34 cellular contexts compared by ENCODE assay signal in genomic region chr15:69479971-69480370, GRCh38.
"Had no signal": no experiment of that assay in that cellular context is flagged by ENCODE, and none has a peak within 500 bp of the region (broad histone marks: within the 10 kb centered on the region; RNA-seq: fewer than 3 reads in every experiment).

No MANE protein-coding gene starts in this region.

- DNase-seq: activated B cell treated with CpG ODN at 0.5 μM for 24 hours; activated CD4-positive, alpha-beta memory T cell treated with anti-CD3 and anti-CD28 coated beads for 36 hours; activated CD4-positive, alpha-beta T cell treated with anti-CD3 and anti-CD28 coated beads for 4 hours; activated CD4-positive, alpha-beta T cell treated with anti-CD3 and anti-CD28 coated beads, Interleukin-2, amount 10 ng/mL, durations not matched to agents 24 days and 14 days; activated CD4-positive, alpha-beta T cell treated with anti-CD3 and anti-CD28 coated beads, Interleukin-2, amount 50 U/mL, for 1 hour; activated CD4-positive, alpha-beta T cell treated with anti-CD3 and anti-CD28 coated beads, Interleukin-2, amount 50 U/mL, for 4 hours; activated CD8-positive, alpha-beta memory T cell treated with anti-CD3 and anti-CD28 coated beads, Interleukin-2, amount 50 U/mL, for 4 hours; activated CD8-positive, alpha-beta T cell treated with anti-CD3 and anti-CD28 coated beads for 36 hours; activated gamma-delta T cell treated with Interleukin-2 at 50 U/mL for 16 hours; activated naive CD4-positive, alpha-beta T cell; activated naive CD4-positive, alpha-beta T cell treated with anti-CD3 and anti-CD28 coated beads for 36 hours; activated naive CD4-positive, alpha-beta T cell treated with anti-CD3 and anti-CD28 coated beads, Interleukin-2, amount 50 U/mL, for 16 hours; activated naive CD8-positive, alpha-beta T cell treated with anti-CD3 and anti-CD28 coated beads for 36 hours; activated T-cell treated with anti-CD3 and anti-CD28 coated beads for 4 hours; activated T-cell treated with anti-CD3 and anti-CD28 coated beads, Interleukin-2, amount 50 U/mL, for 1 hour; activated T-cell treated with anti-CD3 and anti-CD28 coated beads, Interleukin-2, amount 50 U/mL, for 4 hours; activated T-cell treated with anti-CD3 and anti-CD28 coated beads, Interleukin-2, amount 50 U/mL, for 72 hours; amniotic stem cell; aorta; body of pancreas; brain microvascular endothelial cell; central memory CD4-positive, alpha-beta T cell; T-helper 17 cell; T-helper 9 cell had no signal

- H3K4me3 Mint-ChIP-seq: activated B cell treated with CpG ODN at 0.5 μM for 24 hours; activated CD4-positive, alpha-beta memory T cell treated with anti-CD3 and anti-CD28 coated beads for 36 hours; activated CD4-positive, alpha-beta T cell treated with anti-CD3 and anti-CD28 coated beads, Interleukin-2, amount 10 ng/mL, durations not matched to agents 24 days and 14 days; activated CD8-positive, alpha-beta T cell treated with anti-CD3 and anti-CD28 coated beads for 36 hours; activated naive CD4-positive, alpha-beta T cell treated with anti-CD3 and anti-CD28 coated beads for 36 hours; activated naive CD8-positive, alpha-beta T cell treated with anti-CD3 and anti-CD28 coated beads for 36 hours; activated T-cell treated with anti-CD3 and anti-CD28 coated beads, Interleukin-2, amount 50 U/mL, for 4 hours; activated T-cell treated with anti-CD3 and anti-CD28 coated beads, Interleukin-2, amount 50 U/mL, for 72 hours; activated T-helper 1 cell treated with anti-CD3 and anti-CD28 coated beads, Interleukin-12 subunit alpha, Interleukin-12 subunit beta, Interleukin-2, Interleukin-4 antibody, amounts not matched to agents 30 ng/mL and 10 ng/mL and 1 ng/mL, durations not matched to agents 14 hours and 24 hours and 36 hours; activated T-helper 17 cell treated with anti-CD3 and anti-CD28 coated beads, Interleukin-2, amount 50 U/mL, for 72 hours; T-helper 17 cell had no signal

- H3K4me3 ChIP-seq: adrenal gland, body of pancreas, breast epithelium had no signal

- H3K9me3 ChIP-seq: adrenal gland, body of pancreas, breast epithelium had no signal

- H3K27ac ChIP-seq: adrenal gland, body of pancreas, brain microvascular endothelial cell, breast epithelium, VCaP had no signal

- ATAC-seq: activated CD4-positive, CD25-positive, alpha-beta regulatory T cell treated with anti-CD3 and anti-CD28 coated beads, Interleukin-2, amount 50 U/mL, for 24 hours; activated CD8-positive, alpha-beta T cell treated with anti-CD3 and anti-CD28 coated beads for 36 hours; activated naive CD4-positive, alpha-beta T cell treated with anti-CD3 and anti-CD28 coated beads, Interleukin-2, amount 50 U/mL, for 72 hours; activated T-cell treated with anti-CD3 and anti-CD28 coated beads, Interleukin-2, amount 50 U/mL, for 4 hours; activated T-cell treated with anti-CD3 and anti-CD28 coated beads, Interleukin-2, amount 50 U/mL, for 72 hours; activated T-helper 17 cell treated with anti-CD3 and anti-CD28 coated beads, Interleukin-2, amount 50 U/mL, for 72 hours; body of pancreas; T-helper 17 cell had no signal

- H3K27ac Mint-ChIP-seq: activated B cell treated with CpG ODN at 0.5 μM for 24 hours; activated CD4-positive, alpha-beta memory T cell treated with anti-CD3 and anti-CD28 coated beads for 36 hours; activated CD4-positive, alpha-beta T cell treated with anti-CD3 and anti-CD28 coated beads, Interleukin-2, amount 10 ng/mL, durations not matched to agents 24 days and 14 days; activated CD8-positive, alpha-beta T cell treated with anti-CD3 and anti-CD28 coated beads for 36 hours; activated naive CD4-positive, alpha-beta T cell treated with anti-CD3 and anti-CD28 coated beads for 36 hours; activated naive CD4-positive, alpha-beta T cell treated with anti-CD3 and anti-CD28 coated beads, Interleukin-2, amount 50 U/mL, for 72 hours; activated naive CD8-positive, alpha-beta T cell treated with anti-CD3 and anti-CD28 coated beads for 36 hours; activated T-cell treated with anti-CD3 and anti-CD28 coated beads, Interleukin-2, amount 50 U/mL, for 72 hours; activated T-helper 1 cell treated with anti-CD3 and anti-CD28 coated beads, Interleukin-12 subunit alpha, Interleukin-12 subunit beta, Interleukin-2, Interleukin-4 antibody, amounts not matched to agents 30 ng/mL and 10 ng/mL and 1 ng/mL, durations not matched to agents 14 hours and 24 hours and 36 hours; activated T-helper 17 cell treated with anti-CD3 and anti-CD28 coated beads, Interleukin-2, amount 50 U/mL, for 72 hours; T-helper 17 cell had no signal

- FAIRE-seq: astrocyte, colon, TTC549 had no signal

- H3K4me1 ChIP-seq: adrenal gland, body of pancreas had no signal

- H3K36me3 ChIP-seq: adrenal gland, brain microvascular endothelial cell, breast epithelium had no signal

- H3K4me1 Mint-ChIP-seq: activated CD4-positive, alpha-beta T cell treated with anti-CD3 and anti-CD28 coated beads, Interleukin-2, amount 10 ng/mL, durations not matched to agents 24 days and 14 days; activated T-helper 17 cell treated with anti-CD3 and anti-CD28 coated beads, Interleukin-2, amount 50 U/mL, for 72 hours had no signal
